22 cellular contexts compared by ENCODE assay signal in the genomic region with DNA sequence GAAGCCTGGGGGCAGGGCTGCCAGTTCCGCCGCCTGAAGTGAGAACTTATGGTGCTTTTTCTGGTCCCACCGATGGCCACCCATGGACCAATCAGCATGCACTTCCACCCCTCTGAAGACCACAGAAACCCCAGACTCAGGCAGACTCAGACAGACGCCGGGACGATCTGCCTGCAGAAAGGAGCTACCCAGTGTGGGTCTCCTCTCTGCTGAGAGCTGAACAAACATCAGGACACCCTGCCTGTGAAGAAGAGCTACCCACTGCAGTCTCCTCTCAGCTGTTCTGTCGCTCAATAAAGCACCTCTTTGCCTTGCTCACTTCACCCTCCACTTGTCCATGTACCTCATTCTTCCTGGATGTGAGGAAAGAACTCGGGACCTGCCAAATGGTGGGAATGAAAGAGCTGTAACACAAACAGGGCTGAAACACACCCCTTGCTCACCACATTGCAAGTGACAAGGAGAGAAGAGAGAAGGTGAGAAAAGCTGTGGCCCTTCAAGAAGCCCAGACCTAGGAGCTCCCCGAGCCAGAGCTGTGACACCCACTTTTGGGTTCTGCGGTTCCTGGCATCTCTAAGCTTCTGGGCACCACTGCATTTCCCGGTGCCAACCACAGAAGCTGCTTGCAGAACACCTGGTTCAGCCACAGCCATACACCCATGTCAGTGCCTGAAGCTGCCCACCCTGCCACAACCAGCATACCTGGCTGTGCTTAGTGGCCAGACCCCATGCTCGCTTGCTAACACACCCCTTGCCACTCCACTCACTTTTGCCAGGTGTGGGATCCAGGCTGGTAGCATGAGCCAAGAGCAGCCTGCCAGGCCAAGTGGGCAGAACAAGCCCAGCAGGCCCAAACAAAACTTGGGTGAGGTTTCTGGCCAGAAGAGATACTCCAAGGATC.
"Had no signal": no experiment of that assay in that cellular context is flagged by ENCODE, and none has a peak within 500 bp of the region (broad histone marks: within the 10 kb centered on the region; RNA-seq: fewer than 3 reads in every experiment).

No MANE protein-coding gene starts in this region.

- H3K27ac ChIP-seq: body of pancreas, hepatocyte, left lung, neutrophil, parathyroid adenoma, tibial artery, uterus had no signal

- H3K27me3 ChIP-seq: body of pancreas, hepatocyte, left lung, neutrophil, tibial artery, uterus had no signal

- H3K36me3 ChIP-seq: left lung, neutrophil, tibial artery, uterus had no signal

- H3K4me2 ChIP-seq: hepatocyte had no signal

- H3K9me3 ChIP-seq: body of pancreas, left lung, mucosa of descending colon, neutrophil, tibial artery, uterus had no signal

- H2AFZ ChIP-seq: hepatocyte, parathyroid adenoma had no signal

- DNase-seq: activated CD4-positive, alpha-beta T cell treated with anti-CD3 and anti-CD28 coated beads, Interleukin-2, amount 10 ng/mL, durations not matched to agents 24 days and 14 days; activated CD4-positive, CD25-positive, alpha-beta regulatory T cell; activated CD8-positive, alpha-beta memory T cell treated with anti-CD3 and anti-CD28 coated beads, Interleukin-2, amount 50 U/mL, for 4 hours; activated CD8-positive, alpha-beta T cell treated with anti-CD3 and anti-CD28 coated beads, Interleukin-2, amount 10 ng/mL, durations not matched to agents 7 days and 5 days; activated effector memory CD4-positive, alpha-beta T cell treated with anti-CD3 and anti-CD28 coated beads, Interleukin-2, amount 50 U/mL, for 16 hours; activated naive CD8-positive, alpha-beta T cell treated with anti-CD3 and anti-CD28 coated beads for 36 hours; activated T-cell treated with anti-CD3 and anti-CD28 coated beads, Interleukin-2, amount 50 U/mL, for 48 hours; amygdala; body of pancreas; dermis blood vessel endothelial cell; effector memory CD8-positive, alpha-beta T cell; kidney; naive thymus-derived CD8-positive, alpha-beta T cell; stimulated activated CD4-positive, alpha-beta T cell treated with anti-CD3 and anti-CD28 coated beads, Interleukin-12 subunit alpha, Interleukin-12 subunit beta, amount 100 ng/mL, for 4 hours; tibial artery; uterus had no signal

- H3K4me1 ChIP-seq: body of pancreas, left lung, parathyroid adenoma, tibial artery, uterus had no signal

- H3K4me3 ChIP-seq: body of pancreas, hepatocyte, left lung, mucosa of descending colon, tibial artery, uterus had no signal

- H3K9ac ChIP-seq: parathyroid adenoma had no signal

- ATAC-seq: activated CD8-positive, alpha-beta T cell treated with anti-CD3 and anti-CD28 coated beads, Interleukin-2, amount 10 ng/mL, durations not matched to agents 7 days and 5 days; body of pancreas; effector memory CD8-positive, alpha-beta T cell; left lung; mucosa of descending colon; naive thymus-derived CD8-positive, alpha-beta T cell; stimulated activated memory B cell treated with anti-CD40 and anti-IgM and Interleukin-4, amounts not matched to agents 10 μg/mL and 1 μg/mL and 100 μg/mL, for 72 hours had no signal
